ENCODE assay signal across 17 cellular contexts in genomic region chr19:58550362-58551122, GRCh38.
A peak's percentile ranks its signal among the peaks of the same experiment; 100 is the strongest.
DNase-seq lines count a peak whose midpoint lies in the region; TF ChIP-seq lines count a peak whose summit lies in the region.
"Had no signal": no experiment of that assay in that cellular context is flagged by ENCODE, and none has a peak within 500 bp of the region (broad histone marks: within the 10 kb centered on the region; RNA-seq: fewer than 3 reads in every experiment).

No MANE protein-coding gene starts in this region.

- POLR2A ChIA-PET in RWPE1 (lab: Yijun Ruan, JAX; ENCODE audit: low non-redundant PET): no interaction called here

- H3K27me3 Mint-ChIP-seq in nephron progenitor cell (ENCODE audit: low read depth, poor library complexity): peaks cover 6% of the 10 kb centered on the region

- peaks cover 61% of the 10 kb centered on the region for H3K36me3 Mint-ChIP-seq in nephron progenitor cell (ENCODE audit: low read depth)

- peak overlapping the region; percentile 54 for H3K27ac ChIP-seq in RWPE1
- H3K27ac ChIP-seq: ascending aorta, spleen had no signal

- peak overlapping the region; percentile 84 for H3K27ac Mint-ChIP-seq in nephron progenitor cell
- H3K27ac Mint-ChIP-seq: activated naive CD4-positive, alpha-beta T cell treated with anti-CD3 and anti-CD28 coated beads for 36 hours; GM23338; mesothelial cell of epicardium had no signal

- peak; percentile 55 for DNase-seq in activated CD8-positive, alpha-beta memory T cell treated with anti-CD3 and anti-CD28 coated beads, Interleukin-2, amount 50 U/mL, for 48 hours
- DNase-seq in activated CD8-positive, alpha-beta memory T cell treated with anti-CD3 and anti-CD28 coated beads for 24 hours: no peak
- DNase-seq in RWPE1 (ENCODE audit: low spot score): no peak
- DNase-seq in nephron progenitor cell: no peak
- no peak for DNase-seq in ecto neural progenitor cell (ENCODE audit: low spot score)
- DNase-seq in NCI-H1436 treated with DMSO at 0.1 percent for 48 hours (lab: John Stamatoyannopoulos, UW): no peak
- DNase-seq: activated naive CD4-positive, alpha-beta T cell treated with anti-CD3 and anti-CD28 coated beads for 36 hours; KBM-7; NCI-H1048; NCI-H510A; NK-92 treated with Interleukin-12 subunit alpha and Interleukin-12 subunit beta, amount 100 ng/mL, for 24 hours; spleen; stimulated activated CD4-positive, alpha-beta T cell treated with anti-CD3 and anti-CD28 coated beads, Interleukin-4, amount 100 ng/mL, for 4 hours; substantia nigra had no signal

- no peak for TF ChIP-seq CTCF in RWPE1 (conservative IDR thresholded peaks at IDR 0.05; ENCODE audit: low read depth)
- no peak for TF ChIP-seq CTCF in nephron progenitor cell (IDR thresholded peaks at IDR 0.05)

- no peaks in the 10 kb centered on the region for H3K9me3 Mint-ChIP-seq in nephron progenitor cell
- H3K9me3 Mint-ChIP-seq: activated naive CD4-positive, alpha-beta T cell treated with anti-CD3 and anti-CD28 coated beads for 36 hours; mesothelial cell of epicardium had no signal

- CTCF ChIA-PET in RWPE1 (lab: Yijun Ruan, JAX): no interaction called here

- peaks cover 48% of the 10 kb centered on the region for H3K4me1 Mint-ChIP-seq in nephron progenitor cell

- H3K4me3 Mint-ChIP-seq in nephron progenitor cell: no peak overlapping the region
- H3K4me3 Mint-ChIP-seq: activated naive CD4-positive, alpha-beta T cell treated with anti-CD3 and anti-CD28 coated beads for 36 hours; mesothelial cell of epicardium had no signal
